Comparison of ENCODE assay signal across 11 cellular contexts in the genomic region with DNA sequence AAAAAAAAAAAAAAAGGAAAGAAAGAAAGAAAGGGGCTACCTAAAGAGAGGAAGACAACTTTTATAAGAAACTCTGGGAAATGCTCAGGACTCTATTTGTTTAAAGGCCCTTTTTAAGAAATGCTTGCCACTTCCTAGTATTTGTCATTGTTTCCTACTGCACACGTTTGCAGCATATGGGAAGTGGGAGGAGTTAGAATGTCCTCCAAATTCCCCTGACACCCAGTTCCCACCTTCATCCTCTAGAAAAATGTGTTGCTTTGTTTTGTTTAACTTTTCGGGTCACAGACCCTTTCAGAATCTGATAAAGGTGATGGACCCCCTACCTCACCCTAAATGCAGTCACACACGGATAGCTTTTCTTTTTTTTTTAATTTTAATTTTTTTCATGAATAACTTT. TPM values are rescaled to one million over a fixed set of nuclear protein-coding genes. Genes with fewer than 3 reads are reported as not detected.
DNase-seq lines count a peak whose midpoint lies in the region; FAIRE-seq and TF ChIP-seq lines count a peak whose summit lies in the region.
"Had no signal": no experiment of that assay in that cellular context is flagged by ENCODE, and none has a peak within 500 bp of the region (broad histone marks: within the 10 kb centered on the region; RNA-seq: fewer than 3 reads in every experiment).

No MANE protein-coding gene starts in this region.

- no peak overlapping the region for H2AFZ ChIP-seq in OCI-LY3 (ENCODE audit: low read depth, low read length)

- H3K9me3 ChIP-seq in OCI-LY3 (ENCODE audit: insufficient read depth, low read length) (no peaks in the 10 kb centered on the region), subcutaneous abdominal adipose tissue (ENCODE audit: control insufficient read depth in 5 of 5, low read length in 5 of 5) (no peaks in the 10 kb centered on the region)
- H3K9me3 ChIP-seq: ovary had no signal

- H3K36me3 ChIP-seq in OCI-LY3 (replicated peaks; ENCODE audit: low read depth, low read length) (no peaks in the 10 kb centered on the region), subcutaneous abdominal adipose tissue (ENCODE audit: control insufficient read depth in 5 of 5, insufficient read depth in 5 of 5, low read length in 5 of 5) (no peaks in the 10 kb centered on the region)
- H3K36me3 ChIP-seq: ovary had no signal

- H3K9ac ChIP-seq in OCI-LY3 (ENCODE audit: low read length) (no peak overlapping the region), subcutaneous abdominal adipose tissue (ENCODE audit: low read length in 5 of 5) (peak overlapping the region in 1 of 5 donors; percentile 39)

- H3K27me3 ChIP-seq in OCI-LY3 (ENCODE audit: low read depth, low read length) (no peaks in the 10 kb centered on the region), subcutaneous abdominal adipose tissue (ENCODE audit: control insufficient read depth in 5 of 5, insufficient read depth in 4 of 5, low read length in 5 of 5) (no peaks in the 10 kb centered on the region)
- H3K27me3 ChIP-seq: ovary had no signal

- TF ChIP-seq CTCF in OCI-LY3 (IDR thresholded peaks at IDR 0.05; ENCODE audit: low read depth, low read length) (no peak), epithelial cell of esophagus (IDR thresholded peaks at IDR 0.05; ENCODE audit: insufficient read depth, low read depth, low read length, missing control alignments) (no peak)

- no peak overlapping the region for H3K27ac ChIP-seq in OCI-LY3 (ENCODE audit: low read length)
- peak overlapping the region; percentile 59 for H3K27ac ChIP-seq in subcutaneous abdominal adipose tissue (ENCODE audit: low read depth, low read length)
- H3K27ac ChIP-seq: ovary had no signal

- no peaks in the 10 kb centered on the region for H3K36me3 Mint-ChIP-seq in activated naive CD4-positive, alpha-beta T cell treated with anti-CD3 and anti-CD28 coated beads, Interleukin-2, amount 50 U/mL, for 24 hours

- H3K4me1 ChIP-seq in OCI-LY3 (ENCODE audit: low read length) (peaks cover 20% of the 10 kb centered on the region), subcutaneous abdominal adipose tissue (ENCODE audit: control insufficient read depth in 5 of 5, insufficient read depth in 5 of 5, low read length in 5 of 5) (peaks cover 3 to 25% (median 7%) of the 10 kb centered on the region in 5 donors)

- no peaks in the 10 kb centered on the region for H3K9me3 Mint-ChIP-seq in activated naive CD4-positive, alpha-beta T cell treated with anti-CD3 and anti-CD28 coated beads, Interleukin-2, amount 50 U/mL, for 24 hours

- DNase-seq in activated naive CD4-positive, alpha-beta T cell treated with Interleukin-2 at 50 U/mL for 16 hours: no peak
- DNase-seq in epithelial cell of esophagus (ENCODE audit: low read depth): peak; percentile 33
- no peak for DNase-seq in ecto neural progenitor cell (ENCODE audit: low spot score)
- DNase-seq in NCI-H524 (lab: John Stamatoyannopoulos, UW): no peak
- DNase-seq in frontal cortex (ENCODE audit: low spot score in 2 of 2): no peak
- DNase-seq: IMR-90, ovary, T1000 had no signal

- peaks cover 54% of the 10 kb centered on the region for H3K4me1 Mint-ChIP-seq in activated naive CD4-positive, alpha-beta T cell treated with anti-CD3 and anti-CD28 coated beads, Interleukin-2, amount 50 U/mL, for 24 hours

- H3K27ac Mint-ChIP-seq in activated naive CD4-positive, alpha-beta T cell treated with anti-CD3 and anti-CD28 coated beads, Interleukin-2, amount 50 U/mL, for 24 hours: peak overlapping the region; percentile 88

- H3K79me2 ChIP-seq in OCI-LY3 (ENCODE audit: low read length): no peaks in the 10 kb centered on the region

- peak overlapping the region; percentile 65 for H3K4me3 Mint-ChIP-seq in activated naive CD4-positive, alpha-beta T cell treated with anti-CD3 and anti-CD28 coated beads, Interleukin-2, amount 50 U/mL, for 24 hours

- FAIRE-seq in frontal cortex (lab: Jason Lieb, UNC): no peak

- H4K20me1 ChIP-seq in OCI-LY3 (ENCODE audit: insufficient read depth, low read length): no peaks in the 10 kb centered on the region

- H3K4me2 ChIP-seq in OCI-LY3 (ENCODE audit: low read length): peak overlapping the region; percentile 26

- no peak overlapping the region for H3K4me3 ChIP-seq in OCI-LY3 (ENCODE audit: low read length)
- no peak overlapping the region for H3K4me3 ChIP-seq in epithelial cell of esophagus (ENCODE audit: low read length)
- H3K4me3 ChIP-seq in subcutaneous abdominal adipose tissue (ENCODE audit: low read depth in 1 of 5, low read length in 5 of 5): no peak overlapping the region
- H3K4me3 ChIP-seq: ovary had no signal

- no peaks in the 10 kb centered on the region for H3K27me3 Mint-ChIP-seq in activated naive CD4-positive, alpha-beta T cell treated with anti-CD3 and anti-CD28 coated beads, Interleukin-2, amount 50 U/mL, for 24 hours

RNA-seq across cellular contexts. Expression of gene NINJ2, which starts 40.8 kb away (rescaled TPM):
- 2.9 TPM for total RNA-seq in frontal cortex
- total RNA-seq: IMR-90 had no signal
